Comparison of ENCODE assay signal across 8 cellular contexts in genomic region chr16:46857261-46857962, GRCh38. TPM values are rescaled to one million over a fixed set of nuclear protein-coding genes. Genes with fewer than 3 reads are reported as not detected.
DNase-seq lines count a peak whose midpoint lies in the region; ATAC-seq and TF ChIP-seq lines count a peak whose summit lies in the region.

No MANE protein-coding gene starts in this region.

- H3K23ac ChIP-seq in trophoblast cell (ENCODE audit: low read length), result no peak overlapping the region

- H2BK12ac ChIP-seq in trophoblast cell (ENCODE audit: low read length), result peak overlapping the region; percentile 89

- no peak for DNase-seq in AG09309 (ENCODE audit: low read depth)
- peak; percentile 83 for DNase-seq in HCEC 1CT
- no peak for DNase-seq in PC-9
- peak; percentile 19 for DNase-seq in fibroblast of gingiva (ENCODE audit: low read depth)
- DNase-seq in trophoblast cell, result peak in 1 of 2 donors; percentile 48
- no peak for DNase-seq in activated gamma-delta T cell (lab: John Stamatoyannopoulos, UW)
- no peak for DNase-seq in activated CD8-positive, alpha-beta memory T cell treated with anti-CD3 and anti-CD28 coated beads for 24 hours

- peaks cover 26% of the 10 kb centered on the region; the same call in 1 of the 2 replicates for H3F3A ChIP-seq in PC-9 (ENCODE audit: insufficient read depth, low read depth)

- H3K4me1 ChIP-seq in PC-9 (replicated peaks; ENCODE audit: insufficient read depth) (peaks cover 13% of the 10 kb centered on the region), trophoblast cell (ENCODE audit: control insufficient read depth in 1 of 2, insufficient read depth in 2 of 2, low read length in 2 of 2) (peaks cover 15 to 21% of the 10 kb centered on the region in 2 experiments)

- no CpG with 5 or more reads among the region's 7 CpGs for WGBS in trophoblast cell (ENCODE audit: extremely low coverage, insufficient coverage, insufficient read length)

- no peak for ATAC-seq in GM21526 (IDR thresholded peaks at IDR 0.05; ENCODE audit: low FRiP score, unreplicated experiment)

- H3K79me2 ChIP-seq in PC-9 (ENCODE audit: low read depth) (no peaks in the 10 kb centered on the region), trophoblast cell (ENCODE audit: control insufficient read depth, insufficient read depth, low read length, poor library complexity) (peaks cover 2% of the 10 kb centered on the region)

- no peak overlapping the region for H3K4me2 ChIP-seq in PC-9
- H3K4me2 ChIP-seq in trophoblast cell (ENCODE audit: low read length), result peak overlapping the region; percentile 43

- intact Hi-C loops in PC-9 (cut with micrococcal nuclease; ENCODE audit: unreplicated experiment), result loop anchor here (10.0 kb wide), 1 partner anchor 1307 kb away; no protein-coding TSS in a partner anchor

- peak overlapping the region; percentile 34 for H4K8ac ChIP-seq in trophoblast cell (ENCODE audit: low read depth, low read length)

- H3K27ac ChIP-seq in PC-9, result no peak overlapping the region
- peak overlapping the region; percentile 67 for H3K27ac ChIP-seq in trophoblast cell (ENCODE audit: low read depth, low read length)

- H3K9ac ChIP-seq in trophoblast cell (ENCODE audit: low read length), result no peak overlapping the region

- peak overlapping the region; percentile 84 for H4K91ac ChIP-seq in trophoblast cell (ENCODE audit: low read depth, low read length)

- H3K4me3 ChIP-seq in AG09309 (ENCODE audit: control insufficient read depth, low read depth, low read length) (no peak overlapping the region), PC-9 (no peak overlapping the region), trophoblast cell (ENCODE audit: low read depth, low read length) (no peak overlapping the region)

- TF ChIP-seq CTCF in AG09309 (IDR thresholded peaks at IDR 0.05; ENCODE audit: control insufficient read depth, insufficient read depth, low read depth, low read length, missing control alignments) (peak; percentile 49), PC-9 (conservative IDR thresholded peaks at IDR 0.05) (peak; percentile 48)

- H2AFZ ChIP-seq in PC-9 (no peak overlapping the region), trophoblast cell (ENCODE audit: insufficient read depth, low read length, poor library complexity) (no peak overlapping the region)

- POLR2A ChIA-PET in PC-9 (lab: Charles Lee; ENCODE audit: unreplicated experiment), result interaction anchor here (0.7 kb wide), 1 partner anchor 865 kb away, joined by 4 read pairs; no protein-coding TSS in a partner anchor

- H3K36me3 ChIP-seq in PC-9 (ENCODE audit: low read depth), result no peaks in the 10 kb centered on the region
- no peaks in the 10 kb centered on the region for H3K36me3 ChIP-seq in trophoblast cell (ENCODE audit: control insufficient read depth in 1 of 2, insufficient read depth in 2 of 2, low read length in 2 of 2)

- peak overlapping the region; percentile 2 for H3K4ac ChIP-seq in trophoblast cell (ENCODE audit: low read depth, low read length)

- H3K9me3 ChIP-seq in PC-9 (ENCODE audit: insufficient read depth, low read depth) (no peaks in the 10 kb centered on the region), trophoblast cell (ENCODE audit: insufficient read depth, low read depth, low read length) (no peaks in the 10 kb centered on the region)

- no peak overlapping the region for H2AK5ac ChIP-seq in trophoblast cell (ENCODE audit: low read length)

- no TSS peak for BruUV-seq in PC-9 (replicated peaks; lab: Mats Ljungman, UMichigan)

- H3K9me2 ChIP-seq in PC-9 (ENCODE audit: insufficient read depth), result no peaks in the 10 kb centered on the region

- peak overlapping the region; percentile 42 for H3K14ac ChIP-seq in trophoblast cell (ENCODE audit: low read length)

- H3K18ac ChIP-seq in trophoblast cell (ENCODE audit: low read length), result peak overlapping the region; percentile 13

- no peaks in the 10 kb centered on the region for H4K20me1 ChIP-seq in PC-9 (ENCODE audit: insufficient read depth)

- no peaks in the 10 kb centered on the region for H3K27me3 ChIP-seq in PC-9 (ENCODE audit: insufficient read depth, low read depth)
- no peaks in the 10 kb centered on the region for H3K27me3 ChIP-seq in trophoblast cell (ENCODE audit: insufficient read depth, low read length)

- CTCF ChIA-PET in PC-9 (lab: Charles Lee), result no interaction called here

- no peak overlapping the region for H4K12ac ChIP-seq in trophoblast cell (ENCODE audit: low read depth, low read length)

- peaks cover 24% of the 10 kb centered on the region for H3K79me1 ChIP-seq in trophoblast cell (ENCODE audit: low read length)

- peak overlapping the region; percentile 54 for H2BK5ac ChIP-seq in trophoblast cell (ENCODE audit: low read depth, low read length, poor library complexity)

- H2BK120ac ChIP-seq in trophoblast cell (ENCODE audit: insufficient read depth, low read length, poor library complexity), result peak overlapping the region; percentile 40

RNA-seq across cellular contexts. Expression of gene C16orf87, which starts 26.4 kb away (rescaled TPM):
- 7.8 and 8.6 TPM in 2 replicates for total RNA-seq in PC-9 (2021)
- polyA plus RNA-seq in trophoblast cell (2013), result 30.3 and 33.4 TPM in 2 replicates

RNA-seq across cellular contexts. Expression of gene GPT2, which starts 26.8 kb away (rescaled TPM):
- total RNA-seq in PC-9 (2021), result 52.8 and 67.2 TPM in 2 replicates
- polyA plus RNA-seq in trophoblast cell (2013), result 73.2 and 77.7 TPM in 2 replicates

Comparison
In these comparisons a context has a peak if more than half of its experiments do, and no peak if none do; other contexts are left out.
1. DNase-seq: peak in HCEC 1CT (single experiment) and fibroblast of gingiva (single experiment); none in AG09309 (single experiment), PC-9 (0 of 2), activated gamma-delta T cell (single experiment) and activated CD8-positive, alpha-beta memory T cell treated with anti-CD3 and anti-CD28 coated beads for 24 hours (single experiment).